In genomic region chr12:130181211-130181610, GRCh38 we compare ENCODE assay signal across 28 cellular contexts. TPM values are rescaled to one million over a fixed set of nuclear protein-coding genes. Genes with fewer than 3 reads are reported as not detected.
"Had no signal": no experiment of that assay in that cellular context is flagged by ENCODE, and none has a peak within 500 bp of the region (broad histone marks: within the 10 kb centered on the region; RNA-seq: fewer than 3 reads in every experiment).

No MANE protein-coding gene starts in this region.

- ATAC-seq: effector memory CD8-positive, alpha-beta T cell; esophagus mucosa; gastrocnemius medialis; heart right ventricle; left cardiac atrium; left lung; left ventricle myocardium superior; lower lobe of right lung; mucosa of descending colon had no signal

- H3K36me3 Mint-ChIP-seq: mesothelial cell of epicardium had no signal

- H3K27me3 Mint-ChIP-seq: effector memory CD8-positive, alpha-beta T cell had no signal

- H3K4me3 Mint-ChIP-seq: dendritic cell treated with granulocyte-macrophage colony-stimulating factor and Interleukin-4, amounts not matched to agents 40 ng/mL and 50 ng/mL, for 4 days; effector memory CD8-positive, alpha-beta T cell; endodermal cell; mesothelial cell of epicardium; naive B cell had no signal

- H3K4me1 Mint-ChIP-seq: endodermal cell, naive B cell had no signal

- H3K27ac Mint-ChIP-seq: dendritic cell treated with granulocyte-macrophage colony-stimulating factor and Interleukin-4, amounts not matched to agents 40 ng/mL and 50 ng/mL, for 4 days; effector memory CD8-positive, alpha-beta T cell; endodermal cell; mesothelial cell of epicardium; naive B cell had no signal

- DNase-seq: colonic mucosa; cortex of kidney; effector CD8-positive, alpha-beta T cell; effector memory CD8-positive, alpha-beta T cell; endodermal cell; erythroblast; esophagus squamous epithelium; foreskin fibroblast; foreskin melanocyte; gastrocnemius medialis; glutamatergic neuron; head of caudate nucleus; heart right ventricle; hippocampal formation; kidney; kidney glomerular epithelial cell; left cardiac atrium; left lung; left ventricle myocardium superior; lower lobe of right lung; mesenchymal stem cell; mucosa of descending colon; naive B cell had no signal

RNA-seq across cellular contexts. Expression of gene FZD10, which starts 18.9 kb away (rescaled TPM):
- total RNA-seq: glomerular endothelial cell, myocyte had no signal
